Comparison of ENCODE assay signal across 12 cellular contexts in the genomic region with DNA sequence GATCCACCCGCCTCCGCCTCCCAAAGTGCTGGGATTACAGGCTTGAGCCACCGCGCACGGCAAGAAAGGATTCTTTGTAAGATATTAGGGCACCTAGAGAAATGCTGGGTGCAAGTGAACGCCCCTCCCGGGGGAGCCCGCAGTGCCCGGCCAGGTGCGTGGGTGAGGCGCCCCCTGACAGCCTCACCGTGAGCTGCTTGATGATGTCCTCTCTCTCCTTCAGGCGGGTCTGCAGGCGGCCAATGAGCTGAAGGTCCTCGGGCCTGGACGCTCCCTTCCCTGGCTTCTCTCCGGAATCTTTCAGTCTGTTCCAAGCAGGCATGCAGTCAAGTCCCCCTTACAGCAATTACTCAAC. TPM values are rescaled to one million over a fixed set of nuclear protein-coding genes. Genes with fewer than 3 reads are reported as not detected.
A peak's percentile ranks its signal among the peaks of the same experiment; 100 is the strongest.
DNase-seq lines count a peak whose midpoint lies in the region; ATAC-seq, FAIRE-seq and TF ChIP-seq lines count a peak whose summit lies in the region.
"Had no signal": no experiment of that assay in that cellular context is flagged by ENCODE, and none has a peak within 500 bp of the region (broad histone marks: within the 10 kb centered on the region; RNA-seq: fewer than 3 reads in every experiment).

No MANE protein-coding gene starts in this region.

- DNase-seq in SK-N-SH (no peak), caudate nucleus (lab: John Stamatoyannopoulos, UW) (peak in 1 of 61 donors; percentile 49), pancreas (no peak), NCI-H2171 (lab: John Stamatoyannopoulos, UW) (no peak), epidermal melanocyte (ENCODE audit: insufficient read length, low spot score) (no peak)

- H3K4me1 ChIP-seq in SK-N-SH (ENCODE audit: control insufficient read depth in 1 of 2, insufficient read depth in 2 of 2, low read depth in 1 of 2, low read length in 1 of 2): no peaks in the 10 kb centered on the region; a peak in 1 of 4 replicates
- no peaks in the 10 kb centered on the region for H3K4me1 ChIP-seq in pancreas

- intact Hi-C loops in pancreas (cut with DNase I): loop anchor here in 1 of 3 donors (5.0 kb wide), 1 partner anchor 89 kb away; no protein-coding TSS in a partner anchor

- peaks cover 15% of the 10 kb centered on the region for H3F3A ChIP-seq in SK-N-SH (replicated peaks; ENCODE audit: insufficient read depth)

- H3K4me3 ChIP-seq in SK-N-SH (ENCODE audit: low read depth in 2 of 2, low read length in 1 of 2) (no peak overlapping the region), pancreas (no peak overlapping the region)
- H3K4me3 ChIP-seq: tibial nerve had no signal

- no peak for TF ChIP-seq RAD21 in SK-N-SH (IDR thresholded peaks at IDR 0.05; ENCODE audit: low read length)

- no peak overlapping the region for H2AFZ ChIP-seq in SK-N-SH (ENCODE audit: low read depth)

- no peaks in the 10 kb centered on the region for H3K9me2 ChIP-seq in SK-N-SH

- 0 out of 2 replicates have a peak, but pooled peaks cover 3% of the 10 kb centered on the region for H4K20me1 ChIP-seq in SK-N-SH (ENCODE audit: insufficient read depth)

- H3K36me3 ChIP-seq in SK-N-SH (replicated peaks in 1 of 2; ENCODE audit: control insufficient read depth in 1 of 2, insufficient read depth in 2 of 2, low read length in 1 of 2) (peaks cover 30 to 43% of the 10 kb centered on the region in 2 experiments), pancreas (peaks cover 0 to 17% (median 3%) of the 10 kb centered on the region in 3 donors)

- H3K9ac ChIP-seq in SK-N-SH: no peak overlapping the region

- FAIRE-seq in pancreas (lab: Jason Lieb, UNC): no peak
- FAIRE-seq: bronchial epithelial cell, RCC 7860 had no signal

- H3K27me3 ChIP-seq in SK-N-SH (ENCODE audit: insufficient read depth): no peaks in the 10 kb centered on the region
- no peaks in the 10 kb centered on the region for H3K27me3 ChIP-seq in pancreas
- H3K27me3 ChIP-seq: tibial nerve had no signal

- no peak overlapping the region for H3K4me2 ChIP-seq in SK-N-SH

- no peak for TF ChIP-seq EP300 in SK-N-SH (IDR thresholded peaks at IDR 0.05; ENCODE audit: borderline replicate concordance in 1 of 2, low read depth in 1 of 2, low read length in 1 of 2)

- TF ChIP-seq CTCF in SK-N-SH (IDR thresholded peaks at IDR 0.05): no peak
- no peak for TF ChIP-seq CTCF in pancreas (IDR thresholded peaks at IDR 0.05)

- CTCF ChIA-PET in SK-N-SH (lab: Yijun Ruan, JAX): interaction anchor here (0.7 to 4.3 kb wide), 29 partner anchors 8 to 476 kb away, joined by 3 to 42 read pairs (median 4); no protein-coding TSS in a partner anchor

- no peaks in the 10 kb centered on the region for H3K79me2 ChIP-seq in SK-N-SH (ENCODE audit: insufficient read depth)

- WGBS in SK-N-SH (ENCODE audit: low lambda C conversion rate): 97% methylated on average over 5 of the region's 17 CpGs
- 86 to 93% methylated on average over 17 of the region's 17 CpGs for WGBS in pancreas, 2 donors

- ATAC-seq in SK-N-SH treated with all-trans-retinoic acid at 6 μM for 48 hours: peak; percentile 31
- peak; percentile 13 for ATAC-seq in HG02938 (IDR thresholded peaks at IDR 0.05; ENCODE audit: unreplicated experiment)
- ATAC-seq in pancreas: peak; percentile 27 to 39 (median 34)
- ATAC-seq in GM19463 (IDR thresholded peaks at IDR 0.05; ENCODE audit: unreplicated experiment): no peak

- POLR2A ChIA-PET in SK-N-SH (lab: Yijun Ruan, JAX): interaction anchor here (0.7 kb wide), 1 partner anchor 173 kb away, joined by 3 read pairs; no protein-coding TSS in a partner anchor

- no peak overlapping the region for H3K27ac ChIP-seq in SK-N-SH (ENCODE audit: low read depth in 2 of 2, low read length in 1 of 2)
- peak overlapping the region; percentile 69 for H3K27ac ChIP-seq in caudate nucleus (ENCODE audit: low read depth, low read length)
- H3K27ac ChIP-seq in pancreas: no peak overlapping the region
- H3K27ac ChIP-seq: 22Rv1, tibial nerve had no signal

- H3K9me3 ChIP-seq in SK-N-SH (no peaks in the 10 kb centered on the region), pancreas (no peaks in the 10 kb centered on the region)
- H3K9me3 ChIP-seq: tibial nerve had no signal

TF ChIP-seq in SK-N-SH treated with all-trans-retinoic acid at 6 μM for 48 hours, 23 proteins besides CTCF, POLR2A, EP300 and RAD21:
- TF ChIP-seq TOX (CRISPR knock-in tag; IDR thresholded peaks at IDR 0.05; ENCODE audit: borderline replicate concordance): no peak

TF ChIP-seq in SK-N-SH, 30 proteins besides CTCF, POLR2A, EP300 and RAD21:
- TF ChIP-seq MEF2A (IDR thresholded peaks at IDR 0.05; ENCODE audit: borderline replicate concordance, low read depth): no peak
- TF ChIP-seq FOXJ3 (CRISPR knock-in tag; IDR thresholded peaks at IDR 0.05): no peak
- no peak for TF ChIP-seq JUND (IDR thresholded peaks at IDR 0.05)
- no peak for TF ChIP-seq YY1 (IDR thresholded peaks at IDR 0.05; ENCODE audit: low read depth)
- no peak for TF ChIP-seq MAX (IDR thresholded peaks at IDR 0.05; ENCODE audit: low read depth)
- no peak for TF ChIP-seq ELF1 (IDR thresholded peaks at IDR 0.05)
- no peak for TF ChIP-seq NRF1 (IDR thresholded peaks at IDR 0.05; ENCODE audit: low read depth, low read length)
- no peak for TF ChIP-seq CHD2 (IDR thresholded peaks at IDR 0.05; ENCODE audit: low read length, partially characterized antibody)
- TF ChIP-seq NFIC (IDR thresholded peaks at IDR 0.05; ENCODE audit: borderline replicate concordance): no peak
- no peak for TF ChIP-seq GATA2 (CRISPR knock-in tag; IDR thresholded peaks at IDR 0.05)
- TF ChIP-seq, protein P1, sequence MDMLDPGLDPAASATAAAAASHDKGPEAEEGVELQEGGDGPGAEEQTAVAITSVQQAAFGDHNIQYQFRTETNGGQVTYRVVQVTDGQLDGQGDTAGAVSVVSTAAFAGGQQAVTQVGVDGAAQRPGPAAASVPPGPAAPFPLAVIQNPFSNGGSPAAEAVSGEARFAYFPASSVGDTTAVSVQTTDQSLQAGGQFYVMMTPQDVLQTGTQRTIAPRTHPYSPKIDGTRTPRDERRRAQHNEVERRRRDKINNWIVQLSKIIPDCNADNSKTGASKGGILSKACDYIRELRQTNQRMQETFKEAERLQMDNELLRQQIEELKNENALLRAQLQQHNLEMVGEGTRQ (IDR thresholded peaks at IDR 0.05; ENCODE audit: borderline replicate concordance, low read depth, low read length): no peak
- TF ChIP-seq RXRA (IDR thresholded peaks at IDR 0.05; ENCODE audit: borderline replicate concordance, low read depth): no peak
- TF ChIP-seq EZH2phosphoT487 (IDR thresholded peaks at IDR 0.05; ENCODE audit: borderline replicate concordance, low read depth): no peak
- no peak for TF ChIP-seq MXI1 (IDR thresholded peaks at IDR 0.05; ENCODE audit: low read depth, low read length)
- no peak for TF ChIP-seq SMC3 (IDR thresholded peaks at IDR 0.05; ENCODE audit: low read depth, low read length)
- no peak for TF ChIP-seq RCOR1 (IDR thresholded peaks at IDR 0.05; ENCODE audit: low read length)
- no peak for TF ChIP-seq TAF1 (IDR thresholded peaks at IDR 0.05; ENCODE audit: borderline replicate concordance, low read depth, low read length)
- no peak for TF ChIP-seq FOSL2 (IDR thresholded peaks at IDR 0.05; ENCODE audit: borderline replicate concordance, low read depth)
- TF ChIP-seq, protein P2, sequence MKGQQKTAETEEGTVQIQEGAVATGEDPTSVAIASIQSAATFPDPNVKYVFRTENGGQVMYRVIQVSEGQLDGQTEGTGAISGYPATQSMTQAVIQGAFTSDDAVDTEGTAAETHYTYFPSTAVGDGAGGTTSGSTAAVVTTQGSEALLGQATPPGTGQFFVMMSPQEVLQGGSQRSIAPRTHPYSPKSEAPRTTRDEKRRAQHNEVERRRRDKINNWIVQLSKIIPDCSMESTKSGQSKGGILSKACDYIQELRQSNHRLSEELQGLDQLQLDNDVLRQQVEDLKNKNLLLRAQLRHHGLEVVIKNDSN (IDR thresholded peaks at IDR 0.05; ENCODE audit: borderline replicate concordance, low read depth): no peak
TF ChIP-seq in SK-N-SH: peak in this region for 0.

RNA-seq across cellular contexts. Expression of gene MED28, which starts 21.9 kb away (rescaled TPM):
- polyA plus RNA-seq in SK-N-SH (2012; rRNA removed) (5.9 and 7.5 TPM in 2 replicates), pancreas (1 to 10 TPM; 5.1 to 8.2 TPM)
- 9.2 and 10.1 TPM in 2 replicates for polyA plus RNA-seq in SK-N-SH (2012; cell fraction: cytosol; rRNA removed)
- 8.5 and 12.6 TPM in 2 replicates for polyA plus RNA-seq in SK-N-SH (2012; cell fraction: nucleus; rRNA removed)
- 10 to 100 TPM; 12.0 to 28.5 (median 15.0) TPM for total RNA-seq in pancreas

RNA-seq across cellular contexts. Expression of gene LAP3, which starts 59.3 kb away (rescaled TPM):
- polyA plus RNA-seq in SK-N-SH (2012; rRNA removed) (53.2 and 67.8 TPM in 2 replicates), pancreas (10 to 100 TPM; 10.4 to 18.3 TPM)
- 66.9 and 72.0 TPM in 2 replicates for polyA plus RNA-seq in SK-N-SH (2012; cell fraction: cytosol; rRNA removed)
- 33.7 and 42.9 TPM in 2 replicates for polyA plus RNA-seq in SK-N-SH (2012; cell fraction: nucleus; rRNA removed)
- 10 to 100 TPM; 14.5 to 30.0 (median 19.5) TPM for total RNA-seq in pancreas
